ENCODE assay signal across 1 cellular context in the genomic region with DNA sequence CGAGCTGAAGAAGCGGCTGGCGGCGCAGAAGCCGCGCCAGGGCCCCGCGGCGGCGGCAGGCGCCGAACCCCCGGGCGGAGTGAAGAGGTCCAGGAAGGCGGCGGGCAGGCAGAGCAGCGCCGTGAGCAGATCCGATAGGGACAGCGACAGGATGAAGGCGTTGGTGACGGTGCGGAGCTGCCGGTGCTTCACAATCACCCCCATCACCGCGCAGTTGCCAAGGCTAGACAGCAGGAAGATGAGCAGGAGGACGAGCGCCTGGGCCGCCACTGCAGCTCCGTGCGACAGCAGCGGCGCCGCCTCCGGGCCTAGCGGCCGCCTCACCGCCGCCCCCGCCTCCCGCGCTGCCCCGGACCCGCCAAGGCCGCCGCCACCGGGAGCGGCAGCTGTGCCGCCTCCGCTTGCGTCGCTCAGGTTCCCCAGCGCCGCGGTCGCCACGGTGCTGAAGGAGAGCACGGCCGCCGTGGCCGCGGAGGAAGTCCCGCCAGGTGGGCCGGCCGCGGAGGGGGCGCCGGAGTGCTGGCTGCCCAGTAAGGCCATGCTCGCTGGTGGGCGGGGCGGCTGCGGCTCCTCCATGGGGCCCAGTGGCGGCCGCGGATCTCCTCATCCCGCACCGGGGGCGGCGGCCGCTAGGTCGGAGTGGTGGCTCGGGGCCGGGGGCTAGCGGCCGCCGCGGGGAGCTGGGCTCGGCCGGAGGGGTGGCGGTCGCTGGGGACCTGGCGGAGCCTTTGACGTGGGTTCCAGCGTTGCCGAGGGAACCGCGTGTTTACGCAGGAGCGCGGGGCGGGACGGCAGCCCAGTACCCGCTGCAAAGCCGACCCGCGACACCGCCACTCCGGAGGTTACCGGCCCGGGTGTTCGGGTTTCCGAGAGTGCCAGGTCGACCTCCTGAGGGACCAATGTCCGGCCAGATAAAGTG.
TF ChIP-seq lines count a peak whose summit lies in the region.

A gene with protein sequence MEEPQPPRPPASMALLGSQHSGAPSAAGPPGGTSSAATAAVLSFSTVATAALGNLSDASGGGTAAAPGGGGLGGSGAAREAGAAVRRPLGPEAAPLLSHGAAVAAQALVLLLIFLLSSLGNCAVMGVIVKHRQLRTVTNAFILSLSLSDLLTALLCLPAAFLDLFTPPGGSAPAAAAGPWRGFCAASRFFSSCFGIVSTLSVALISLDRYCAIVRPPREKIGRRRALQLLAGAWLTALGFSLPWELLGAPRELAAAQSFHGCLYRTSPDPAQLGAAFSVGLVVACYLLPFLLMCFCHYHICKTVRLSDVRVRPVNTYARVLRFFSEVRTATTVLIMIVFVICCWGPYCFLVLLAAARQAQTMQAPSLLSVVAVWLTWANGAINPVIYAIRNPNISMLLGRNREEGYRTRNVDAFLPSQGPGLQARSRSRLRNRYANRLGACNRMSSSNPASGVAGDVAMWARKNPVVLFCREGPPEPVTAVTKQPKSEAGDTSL (minus strand): TSS at position 730 of the 919 bp plus-strand sequence. CDS start 154 bp downstream, at position 576.

TF ChIP-seq in GM23338, 12 proteins besides CTCF, POLR2A, EP300 and RAD21:
- TF ChIP-seq, protein P1, sequence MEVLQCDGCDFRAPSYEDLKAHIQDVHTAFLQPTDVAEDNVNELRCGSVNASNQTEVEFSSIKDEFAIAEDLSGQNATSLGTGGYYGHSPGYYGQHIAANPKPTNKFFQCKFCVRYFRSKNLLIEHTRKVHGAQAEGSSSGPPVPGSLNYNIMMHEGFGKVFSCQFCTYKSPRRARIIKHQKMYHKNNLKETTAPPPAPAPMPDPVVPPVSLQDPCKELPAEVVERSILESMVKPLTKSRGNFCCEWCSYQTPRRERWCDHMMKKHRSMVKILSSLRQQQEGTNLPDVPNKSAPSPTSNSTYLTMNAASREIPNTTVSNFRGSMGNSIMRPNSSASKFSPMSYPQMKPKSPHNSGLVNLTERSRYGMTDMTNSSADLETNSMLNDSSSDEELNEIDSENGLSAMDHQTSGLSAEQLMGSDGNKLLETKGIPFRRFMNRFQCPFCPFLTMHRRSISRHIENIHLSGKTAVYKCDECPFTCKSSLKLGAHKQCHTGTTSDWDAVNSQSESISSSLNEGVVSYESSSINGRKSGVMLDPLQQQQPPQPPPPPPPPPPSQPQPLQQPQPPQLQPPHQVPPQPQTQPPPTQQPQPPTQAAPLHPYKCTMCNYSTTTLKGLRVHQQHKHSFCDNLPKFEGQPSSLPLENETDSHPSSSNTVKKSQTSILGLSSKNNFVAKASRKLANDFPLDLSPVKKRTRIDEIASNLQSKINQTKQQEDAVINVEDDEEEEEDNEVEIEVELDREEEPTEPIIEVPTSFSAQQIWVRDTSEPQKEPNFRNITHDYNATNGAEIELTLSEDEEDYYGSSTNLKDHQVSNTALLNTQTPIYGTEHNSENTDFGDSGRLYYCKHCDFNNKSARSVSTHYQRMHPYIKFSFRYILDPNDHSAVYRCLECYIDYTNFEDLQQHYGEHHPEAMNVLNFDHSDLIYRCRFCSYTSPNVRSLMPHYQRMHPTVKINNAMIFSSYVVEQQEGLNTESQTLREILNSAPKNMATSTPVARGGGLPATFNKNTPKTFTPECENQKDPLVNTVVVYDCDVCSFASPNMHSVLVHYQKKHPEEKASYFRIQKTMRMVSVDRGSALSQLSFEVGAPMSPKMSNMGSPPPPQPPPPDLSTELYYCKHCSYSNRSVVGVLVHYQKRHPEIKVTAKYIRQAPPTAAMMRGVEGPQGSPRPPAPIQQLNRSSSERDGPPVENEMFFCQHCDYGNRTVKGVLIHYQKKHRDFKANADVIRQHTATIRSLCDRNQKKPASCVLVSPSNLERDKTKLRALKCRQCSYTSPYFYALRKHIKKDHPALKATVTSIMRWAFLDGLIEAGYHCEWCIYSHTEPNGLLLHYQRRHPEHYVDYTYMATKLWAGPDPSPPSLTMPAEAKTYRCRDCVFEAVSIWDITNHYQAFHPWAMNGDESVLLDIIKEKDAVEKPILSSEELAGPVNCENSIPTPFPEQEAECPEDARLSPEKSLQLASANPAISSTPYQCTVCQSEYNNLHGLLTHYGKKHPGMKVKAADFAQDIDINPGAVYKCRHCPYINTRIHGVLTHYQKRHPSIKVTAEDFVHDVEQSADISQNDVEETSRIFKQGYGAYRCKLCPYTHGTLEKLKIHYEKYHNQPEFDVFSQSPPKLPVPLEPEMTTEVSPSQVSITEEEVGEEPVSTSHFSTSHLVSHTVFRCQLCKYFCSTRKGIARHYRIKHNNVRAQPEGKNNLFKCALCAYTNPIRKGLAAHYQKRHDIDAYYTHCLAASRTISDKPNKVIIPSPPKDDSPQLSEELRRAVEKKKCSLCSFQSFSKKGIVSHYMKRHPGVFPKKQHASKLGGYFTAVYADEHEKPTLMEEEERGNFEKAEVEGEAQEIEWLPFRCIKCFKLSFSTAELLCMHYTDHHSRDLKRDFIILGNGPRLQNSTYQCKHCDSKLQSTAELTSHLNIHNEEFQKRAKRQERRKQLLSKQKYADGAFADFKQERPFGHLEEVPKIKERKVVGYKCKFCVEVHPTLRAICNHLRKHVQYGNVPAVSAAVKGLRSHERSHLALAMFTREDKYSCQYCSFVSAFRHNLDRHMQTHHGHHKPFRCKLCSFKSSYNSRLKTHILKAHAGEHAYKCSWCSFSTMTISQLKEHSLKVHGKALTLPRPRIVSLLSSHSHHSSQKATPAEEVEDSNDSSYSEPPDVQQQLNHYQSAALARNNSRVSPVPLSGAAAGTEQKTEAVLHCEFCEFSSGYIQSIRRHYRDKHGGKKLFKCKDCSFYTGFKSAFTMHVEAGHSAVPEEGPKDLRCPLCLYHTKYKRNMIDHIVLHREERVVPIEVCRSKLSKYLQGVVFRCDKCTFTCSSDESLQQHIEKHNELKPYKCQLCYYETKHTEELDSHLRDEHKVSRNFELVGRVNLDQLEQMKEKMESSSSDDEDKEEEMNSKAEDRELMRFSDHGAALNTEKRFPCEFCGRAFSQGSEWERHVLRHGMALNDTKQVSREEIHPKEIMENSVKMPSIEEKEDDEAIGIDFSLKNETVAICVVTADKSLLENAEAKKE (CRISPR knock-in tag; IDR thresholded peaks at IDR 0.05), result no peak
- TF ChIP-seq, protein P2, sequence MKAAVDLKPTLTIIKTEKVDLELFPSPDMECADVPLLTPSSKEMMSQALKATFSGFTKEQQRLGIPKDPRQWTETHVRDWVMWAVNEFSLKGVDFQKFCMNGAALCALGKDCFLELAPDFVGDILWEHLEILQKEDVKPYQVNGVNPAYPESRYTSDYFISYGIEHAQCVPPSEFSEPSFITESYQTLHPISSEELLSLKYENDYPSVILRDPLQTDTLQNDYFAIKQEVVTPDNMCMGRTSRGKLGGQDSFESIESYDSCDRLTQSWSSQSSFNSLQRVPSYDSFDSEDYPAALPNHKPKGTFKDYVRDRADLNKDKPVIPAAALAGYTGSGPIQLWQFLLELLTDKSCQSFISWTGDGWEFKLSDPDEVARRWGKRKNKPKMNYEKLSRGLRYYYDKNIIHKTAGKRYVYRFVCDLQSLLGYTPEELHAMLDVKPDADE (IDR thresholded peaks at IDR 0.05), result no peak
- TF ChIP-seq ZNF331 (CRISPR knock-in tag; IDR thresholded peaks at IDR 0.05; ENCODE audit: low read depth), result no peak
- TF ChIP-seq, protein P3, sequence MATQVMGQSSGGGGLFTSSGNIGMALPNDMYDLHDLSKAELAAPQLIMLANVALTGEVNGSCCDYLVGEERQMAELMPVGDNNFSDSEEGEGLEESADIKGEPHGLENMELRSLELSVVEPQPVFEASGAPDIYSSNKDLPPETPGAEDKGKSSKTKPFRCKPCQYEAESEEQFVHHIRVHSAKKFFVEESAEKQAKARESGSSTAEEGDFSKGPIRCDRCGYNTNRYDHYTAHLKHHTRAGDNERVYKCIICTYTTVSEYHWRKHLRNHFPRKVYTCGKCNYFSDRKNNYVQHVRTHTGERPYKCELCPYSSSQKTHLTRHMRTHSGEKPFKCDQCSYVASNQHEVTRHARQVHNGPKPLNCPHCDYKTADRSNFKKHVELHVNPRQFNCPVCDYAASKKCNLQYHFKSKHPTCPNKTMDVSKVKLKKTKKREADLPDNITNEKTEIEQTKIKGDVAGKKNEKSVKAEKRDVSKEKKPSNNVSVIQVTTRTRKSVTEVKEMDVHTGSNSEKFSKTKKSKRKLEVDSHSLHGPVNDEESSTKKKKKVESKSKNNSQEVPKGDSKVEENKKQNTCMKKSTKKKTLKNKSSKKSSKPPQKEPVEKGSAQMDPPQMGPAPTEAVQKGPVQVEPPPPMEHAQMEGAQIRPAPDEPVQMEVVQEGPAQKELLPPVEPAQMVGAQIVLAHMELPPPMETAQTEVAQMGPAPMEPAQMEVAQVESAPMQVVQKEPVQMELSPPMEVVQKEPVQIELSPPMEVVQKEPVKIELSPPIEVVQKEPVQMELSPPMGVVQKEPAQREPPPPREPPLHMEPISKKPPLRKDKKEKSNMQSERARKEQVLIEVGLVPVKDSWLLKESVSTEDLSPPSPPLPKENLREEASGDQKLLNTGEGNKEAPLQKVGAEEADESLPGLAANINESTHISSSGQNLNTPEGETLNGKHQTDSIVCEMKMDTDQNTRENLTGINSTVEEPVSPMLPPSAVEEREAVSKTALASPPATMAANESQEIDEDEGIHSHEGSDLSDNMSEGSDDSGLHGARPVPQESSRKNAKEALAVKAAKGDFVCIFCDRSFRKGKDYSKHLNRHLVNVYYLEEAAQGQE (IDR thresholded peaks at IDR 0.05; ENCODE audit: unreplicated experiment), result no peak
- TF ChIP-seq NANOG (IDR thresholded peaks at IDR 0.05; ENCODE audit: borderline replicate concordance), result no peak
- no peak for TF ChIP-seq EZH2phosphoT487 (IDR thresholded peaks at IDR 0.05; ENCODE audit: unreplicated experiment)
- no peak for TF ChIP-seq JUNB (IDR thresholded peaks at IDR 0.05; ENCODE audit: unreplicated experiment)
- no peak for TF ChIP-seq EZH2 (IDR thresholded peaks at IDR 0.05; ENCODE audit: low read depth, unreplicated experiment)
- TF ChIP-seq CREB1 (CRISPR knock-in tag; IDR thresholded peaks at IDR 0.05; ENCODE audit: low read depth), result no peak
